In genomic region chr11:27363576-27364115, GRCh38 we compare ENCODE assay signal across 7 cellular contexts. TPM values are rescaled to one million over a fixed set of nuclear protein-coding genes. Genes with fewer than 3 reads are reported as not detected.
DNase-seq lines count a peak whose midpoint lies in the region; TF ChIP-seq lines count a peak whose summit lies in the region.

No MANE protein-coding gene starts in this region.

- TF ChIP-seq CTCF in WI38 (IDR thresholded peaks at IDR 0.05; ENCODE audit: low read depth, low read length) (no peak), hepatocyte (IDR thresholded peaks at IDR 0.05; ENCODE audit: poor library complexity) (no peak), spleen (IDR thresholded peaks at IDR 0.05 in 8 of 11, conservative IDR thresholded peaks at IDR 0.05 in 3 of 11) (no peak)

- H3K9me3 ChIP-seq in HAP-1 (no peaks in the 10 kb centered on the region), hepatocyte (ENCODE audit: low read depth) (no peaks in the 10 kb centered on the region), spleen (no peaks in the 10 kb centered on the region)

- peaks cover 27% of the 10 kb centered on the region for H3K79me2 ChIP-seq in hepatocyte

- 46% methylated on average over 13 of the region's 13 CpGs for WGBS in hepatocyte (ENCODE audit: low lambda C conversion rate, missing lambda C conversion rate)
- 34 to 42% (median 36%) methylated on average over 13 of the region's 13 CpGs for WGBS in spleen, 5 donors

- no peaks in the 10 kb centered on the region for H3K9me2 ChIP-seq in hepatocyte (replicated peaks; ENCODE audit: insufficient read depth)

- H3K27me3 ChIP-seq in HAP-1 (ENCODE audit: low read depth) (no peaks in the 10 kb centered on the region), hepatocyte (no peaks in the 10 kb centered on the region), spleen (replicated peaks in 1 of 7) (no peaks in the 10 kb centered on the region)

- peak overlapping the region; percentile 81 for H3K27ac ChIP-seq in hepatocyte
- H3K27ac ChIP-seq in spleen = peak overlapping the region in 6 of 8 donors; percentile 33 to 71 (median 60)

- H3K36me3 ChIP-seq in HAP-1 (replicated peaks) (peaks cover 15% of the 10 kb centered on the region), hepatocyte (replicated peaks; ENCODE audit: insufficient read depth, low read depth) (no peaks in the 10 kb centered on the region), spleen (peaks cover 0 to 12% (median 2%) of the 10 kb centered on the region in 6 donors)

- DNase-seq in HAP-1 (ENCODE audit: low spot score in 2 of 2) (no peak), hepatocyte (ENCODE audit: low spot score) (no peak), spleen (no peak), NCI-H82 (lab: John Stamatoyannopoulos, UW) (no peak), AG08396 (ENCODE audit: low spot score) (no peak), DMS53 treated with DMSO at 0.1 percent for 48 hours (lab: John Stamatoyannopoulos, UW; ENCODE audit: unreplicated experiment) (no peak)

- no peak for TF ChIP-seq POLR2A in spleen (IDR thresholded peaks at IDR 0.05)

- peak overlapping the region; percentile 51 for H2AFZ ChIP-seq in hepatocyte

- H3K4me1 ChIP-seq in HAP-1 (peaks cover 24% of the 10 kb centered on the region), hepatocyte (ENCODE audit: insufficient read depth) (peaks cover 11% of the 10 kb centered on the region), spleen (peaks cover 7 to 31% (median 22%) of the 10 kb centered on the region in 6 donors)

- intact Hi-C loops in spleen (cut with DNase I; ENCODE audit: low total_unique reads) = loop anchor here (10.0 kb wide), 1 partner anchor 111 kb away; the partner anchor contains the start of gene LGR4

- in situ Hi-C loops in HAP-1 (cut with MboI; ENCODE audit: low sequenced_read_pairs) = loop anchor here (25.0 kb wide), 1 partner anchor 99 kb away; the partner anchor contains the start of gene LGR4

- H4K20me1 ChIP-seq in hepatocyte (ENCODE audit: insufficient read depth, poor library complexity, severe bottlenecking) = no peaks in the 10 kb centered on the region

- peak overlapping the region; percentile 86 for H3K4me2 ChIP-seq in hepatocyte

- H3K4me3 ChIP-seq in HAP-1 = peak overlapping the region; percentile 62
- peak overlapping the region; percentile 84 for H3K4me3 ChIP-seq in WI38 (ENCODE audit: low read depth, low read length)
- H3K4me3 ChIP-seq in hepatocyte = peak overlapping the region; percentile 33
- peak overlapping the region; percentile 71 to 93 (median 78) for H3K4me3 ChIP-seq in spleen

RNA-seq across cellular contexts. Expression of gene CCDC34, which starts 0.6 kb away (rescaled TPM):
- 6.8 and 7.5 TPM in 2 replicates for total RNA-seq in hepatocyte
- polyA plus RNA-seq in hepatocyte = 4.6 and 6.0 TPM in 2 replicates
- total RNA-seq in spleen = 1 to 10 TPM; 2.2 to 4.9 (median 3.0) TPM
- 1 to 10 TPM; 5.0 to 6.1 (median 5.2) TPM for polyA plus RNA-seq in spleen

Comparison
In these comparisons a context has a peak if more than half of its experiments do, and no peak if none do; other contexts are left out.
1. H3K4me3 ChIP-seq: peak in every context shown above with its lines; median percentile 84 in WI38; 78 in spleen; 62 in HAP-1; 33 in hepatocyte.